ENCODE assay signal across 22 cellular contexts in genomic region chr22:34068011-34068410, GRCh38.
A peak's percentile ranks its signal among the peaks of the same experiment; 100 is the strongest.
DNase-seq lines count a peak whose midpoint lies in the region; ATAC-seq and TF ChIP-seq lines count a peak whose summit lies in the region.
"Had no signal": no experiment of that assay in that cellular context is flagged by ENCODE, and none has a peak within 500 bp of the region (broad histone marks: within the 10 kb centered on the region; RNA-seq: fewer than 3 reads in every experiment).

No MANE protein-coding gene starts in this region.

- TF ChIP-seq POLR2A in right lobe of liver (IDR thresholded peaks at IDR 0.05) = no peak
- no peak for TF ChIP-seq POLR2A in heart left ventricle (IDR thresholded peaks at IDR 0.05)

- H3K27ac ChIP-seq in right lobe of liver = no peak overlapping the region
- peak overlapping the region in 1 of 59 donors; percentile 5 for H3K27ac ChIP-seq in dorsolateral prefrontal cortex
- H3K27ac ChIP-seq in heart left ventricle = no peak overlapping the region
- H3K27ac ChIP-seq: RWPE1 had no signal

- 44% methylated on average over 2 of the region's 2 CpGs for WGBS in right lobe of liver (ENCODE audit: insufficient coverage, low coverage, low lambda C conversion rate, missing lambda C conversion rate)
- WGBS in heart left ventricle, 4 donors = 45 to 87% (median 56%) methylated on average over 2 of the region's 2 CpGs

- H3K9me3 ChIP-seq in right lobe of liver (no peaks in the 10 kb centered on the region), heart left ventricle (no peaks in the 10 kb centered on the region)
- H3K9me3 ChIP-seq: MG63 had no signal

- no peaks in the 10 kb centered on the region for H3K36me3 ChIP-seq in right lobe of liver
- H3K36me3 ChIP-seq in heart left ventricle = no peaks in the 10 kb centered on the region
- H3K36me3 ChIP-seq: MG63 had no signal

- intact Hi-C loops in right lobe of liver (cut with DNase I) = no loop called here
- intact Hi-C loops in dorsolateral prefrontal cortex (cut with DNase I) = no loop called here
- intact Hi-C loops in heart left ventricle (cut with DNase I) = loop anchor here in 1 of 10 donors (10.0 kb wide), 1 partner anchor 77 kb away; no protein-coding TSS in a partner anchor

- DNase-seq in NCI-H2171 treated with DMSO at 0.1 percent for 48 hours (lab: John Stamatoyannopoulos, UW) (peak; percentile 13), NCI-H2171 (lab: John Stamatoyannopoulos, UW) (no peak), NCI-H524 (lab: John Stamatoyannopoulos, UW) (peak; percentile 94 to 97), SHP77 (lab: John Stamatoyannopoulos, UW) (peak; percentile 24 to 46), right lobe of liver (no peak), dorsolateral prefrontal cortex (no peak), heart left ventricle (no peak)
- DNase-seq: 8988T; AML-193; C1 segment of cervical spinal cord; Calu3; CD8-positive, alpha-beta memory T cell; EL; GF-D8; H9; MG63; NCI-H2107; NCI-H2227 treated with DMSO at 0.1 percent for 48 hours; NCI-H526; NK-92 treated with Interleukin-12 subunit alpha and Interleukin-12 subunit beta, amount 100 ng/mL, for 24 hours; T-cell had no signal

- H3K4me1 ChIP-seq in right lobe of liver (no peaks in the 10 kb centered on the region), heart left ventricle (no peaks in the 10 kb centered on the region)

- no peak for TF ChIP-seq CTCF in right lobe of liver (IDR thresholded peaks at IDR 0.05)
- no peak for TF ChIP-seq CTCF in dorsolateral prefrontal cortex (IDR thresholded peaks at IDR 0.05 in 54 of 56, conservative IDR thresholded peaks at IDR 0.05 in 2 of 56; ENCODE audit: low read depth in 1 of 56, partially characterized antibody in 56 of 56)
- no peak for TF ChIP-seq CTCF in heart left ventricle (IDR thresholded peaks at IDR 0.05)

- no peak for ATAC-seq in right lobe of liver
- no peak for ATAC-seq in heart left ventricle
- ATAC-seq: T-cell had no signal

- H3K27me3 ChIP-seq in right lobe of liver (no peaks in the 10 kb centered on the region), dorsolateral prefrontal cortex (peaks cover 0 to 3% (median 0%) of the 10 kb centered on the region in 45 donors), heart left ventricle (peaks cover 0 to 4% (median 0%) of the 10 kb centered on the region in 9 donors)
- H3K27me3 ChIP-seq: MG63 had no signal

- no peak overlapping the region for H3K4me3 ChIP-seq in right lobe of liver
- H3K4me3 ChIP-seq in dorsolateral prefrontal cortex = no peak overlapping the region
- H3K4me3 ChIP-seq in heart left ventricle = no peak overlapping the region
- H3K4me3 ChIP-seq: MG63 had no signal

Comparison
In these comparisons a context has a peak if more than half of its experiments do, and no peak if none do; other contexts are left out.
1. DNase-seq: peak in NCI-H2171 treated with DMSO at 0.1 percent for 48 hours (single experiment), NCI-H524 (2 of 2) and SHP77 (2 of 2); none in NCI-H2171 (single experiment), right lobe of liver (0 of 3), dorsolateral prefrontal cortex (0 of 10) and heart left ventricle (0 of 5).